ENCODE assay signal across 1 cellular context in the genomic region with DNA sequence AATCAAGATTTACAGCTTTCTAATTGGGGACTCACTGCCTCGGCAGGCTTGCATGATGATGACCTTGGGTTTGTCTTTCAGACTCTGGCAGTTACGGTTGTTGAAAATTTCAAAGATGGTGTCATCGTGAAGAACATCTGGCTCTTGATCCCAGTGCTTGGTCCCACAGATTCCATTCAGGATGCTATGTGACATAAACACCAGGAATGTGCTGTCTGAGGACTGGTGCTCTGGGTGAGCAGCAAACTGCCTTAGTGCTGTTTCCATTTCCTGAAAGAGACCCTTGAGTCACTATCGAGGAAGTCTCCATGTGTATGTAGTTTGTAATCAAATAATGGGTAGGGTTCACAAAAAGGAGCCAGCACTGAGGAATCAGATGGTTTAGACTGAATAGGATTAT.
TF ChIP-seq lines count a peak whose summit lies in the region.

No MANE protein-coding gene starts in this region.

TF ChIP-seq in endothelial cell of umbilical vein, 7 proteins besides CTCF, POLR2A, EP300 and RAD21 (continued from another document):
- TF ChIP-seq FOS (IDR thresholded peaks at IDR 0.05; ENCODE audit: borderline replicate concordance, insufficient read depth, low read length) (peak; percentile 56), MAX (IDR thresholded peaks at IDR 0.05; ENCODE audit: insufficient read depth, insufficient read length) (no peak), EZH2 (IDR thresholded peaks at IDR 0.05; ENCODE audit: borderline replicate concordance, low read depth, low read length, severe bottlenecking) (no peak)
TF ChIP-seq in endothelial cell of umbilical vein: peak in this region for 3.
